Comparison of ENCODE assay signal across 8 cellular contexts in the genomic region with DNA sequence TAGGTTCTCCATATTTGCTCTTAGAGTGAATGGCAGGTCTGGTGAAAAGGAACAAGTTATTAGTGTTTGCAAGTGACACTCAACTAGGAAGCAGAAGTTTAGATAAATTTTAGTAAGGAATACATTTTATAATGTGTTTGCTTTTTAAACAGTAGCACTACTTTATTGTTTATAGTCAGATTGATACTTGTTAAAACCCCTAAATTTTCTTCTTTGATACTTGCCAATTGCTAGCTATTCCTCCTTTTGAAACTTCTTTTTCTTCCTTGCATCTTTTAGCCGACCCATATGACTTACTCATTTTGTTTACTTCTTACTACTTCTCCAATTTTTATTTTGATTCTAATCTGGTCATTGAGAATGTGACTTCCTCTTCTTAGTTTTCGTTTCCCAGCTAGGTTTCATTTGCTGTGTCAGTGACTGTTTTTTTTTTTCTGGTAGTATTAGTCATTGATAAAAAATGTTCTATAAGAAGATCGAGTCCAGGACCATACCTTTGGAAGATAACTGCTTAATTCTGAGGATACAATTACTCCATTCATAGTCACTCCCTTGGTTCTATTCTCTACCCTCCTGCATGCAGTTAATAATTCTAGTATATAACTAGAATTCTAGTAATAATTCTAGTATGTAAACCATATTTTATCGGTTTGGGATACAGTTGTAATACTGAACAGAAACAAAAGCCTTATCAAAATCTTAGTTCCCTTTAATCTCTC. TPM values are rescaled to one million over a fixed set of nuclear protein-coding genes. Genes with fewer than 3 reads are reported as not detected.
DNase-seq lines count a peak whose midpoint lies in the region; ATAC-seq and TF ChIP-seq lines count a peak whose summit lies in the region.

No MANE protein-coding gene starts in this region.

- no peak overlapping the region for H2AFZ ChIP-seq in IMR-90 (replicated peaks; ENCODE audit: low read length, poor library complexity)

- in situ Hi-C loops in IMR-90 (cut with MboI; ENCODE audit: low sequenced_read_pairs): no loop called here

- H2BK15ac ChIP-seq in IMR-90 (ENCODE audit: low read depth, low read length): peak overlapping the region; percentile 64; the same call in 1 of the 3 replicates

- no peak for DNase-seq in stimulated activated naive CD8-positive, alpha-beta T cell treated with anti-CD3 and anti-CD28 coated beads, Interleukin-15, Interleukin-2, amounts not matched to agents 100 U/mL and 50 U/mL, for 24 hours
- DNase-seq in IMR-90: peak; percentile 56
- DNase-seq in activated naive CD8-positive, alpha-beta T cell treated with anti-CD3 and anti-CD28 coated beads for 36 hours: no peak
- no peak for DNase-seq in NCI-H2196 treated with DMSO at 0.1 percent for 48 hours (lab: John Stamatoyannopoulos, UW; ENCODE audit: unreplicated experiment)
- no peak for DNase-seq in lower leg skin (ENCODE audit: low spot score in 2 of 2)

- H3K56ac ChIP-seq in IMR-90 (ENCODE audit: extremely low read depth, insufficient read depth, low read length): no peak overlapping the region; the same call in 1 of the 2 replicates

- no peak overlapping the region for H3K9ac ChIP-seq in IMR-90 (ENCODE audit: low read depth, low read length)

- peak overlapping the region; percentile 35 for H3K4me3 Mint-ChIP-seq in stimulated activated naive CD8-positive, alpha-beta T cell treated with anti-CD3 and anti-CD28 coated beads, Interleukin-15, Interleukin-2, amounts not matched to agents 100 ng/mL and 50 ng/mL, for 24 hours
- H3K4me3 Mint-ChIP-seq in activated naive CD8-positive, alpha-beta T cell treated with anti-CD3 and anti-CD28 coated beads for 36 hours: peak overlapping the region; percentile 4

- TF ChIP-seq POLR2A in IMR-90 (IDR thresholded peaks at IDR 0.05; ENCODE audit: low read depth, low read length): no peak
- TF ChIP-seq POLR2A in lower leg skin (IDR thresholded peaks at IDR 0.05): no peak

- peak overlapping the region; percentile 57; the same call in 1 of the 2 replicates for H2BK20ac ChIP-seq in IMR-90 (ENCODE audit: low read depth, low read length)

- BruUV-seq in IMR-90 (replicated peaks; lab: Mats Ljungman, UMichigan): no TSS peak

- ATAC-seq in stimulated activated naive CD8-positive, alpha-beta T cell treated with anti-CD3 and anti-CD28 coated beads, Interleukin-15, Interleukin-2, amounts not matched to agents 100 U/mL and 50 U/mL, for 24 hours: no peak
- ATAC-seq in IMR-90 (ENCODE audit: low read depth): no peak
- ATAC-seq in GM19397 (IDR thresholded peaks at IDR 0.05; ENCODE audit: unreplicated experiment): no peak

- dilution Hi-C loops in IMR-90 (cut with HindIII; ENCODE audit: low sequenced_read_pairs, unreplicated experiment): no loop called here

- H4K5ac ChIP-seq in IMR-90 (ENCODE audit: low read depth, low read length): no peak overlapping the region

- H3K4me1 Mint-ChIP-seq in stimulated activated naive CD8-positive, alpha-beta T cell treated with anti-CD3 and anti-CD28 coated beads, Interleukin-15, Interleukin-2, amounts not matched to agents 100 ng/mL and 50 ng/mL, for 24 hours (ENCODE audit: low read depth): peaks cover 33% of the 10 kb centered on the region
- H3K4me1 Mint-ChIP-seq in activated naive CD8-positive, alpha-beta T cell treated with anti-CD3 and anti-CD28 coated beads for 36 hours: peaks cover 29% of the 10 kb centered on the region

- TF ChIP-seq RAD21 in IMR-90 (IDR thresholded peaks at IDR 0.05; ENCODE audit: low read length): no peak

- peak overlapping the region; percentile 7; the same call in 1 of the 2 replicates for H4K91ac ChIP-seq in IMR-90 (ENCODE audit: insufficient read depth, low read depth, low read length)

- no peak overlapping the region for H3K23ac ChIP-seq in IMR-90 (ENCODE audit: low read depth, low read length)

- H3K4me2 ChIP-seq in IMR-90 (ENCODE audit: low read depth, low read length): peak overlapping the region; percentile 60; the same call in 1 of the 2 replicates

- intact Hi-C loops in IMR-90 (cut with micrococcal nuclease) (loop anchor here (10.0 kb wide), 1 partner anchor 232 kb away; a partner anchor contains a TSS), lower leg skin (cut with DNase I; ENCODE audit: low total_unique reads) (loop anchor here (10.0 kb wide), 1 partner anchor 82 kb away; no protein-coding TSS in a partner anchor)

- no peak overlapping the region for H3K27ac ChIP-seq in IMR-90 (ENCODE audit: insufficient read depth, low read length)
- peak overlapping the region; percentile 100 for H3K27ac ChIP-seq in neutrophil

- H4K8ac ChIP-seq in IMR-90 (ENCODE audit: low read depth in 2 of 2, low read length in 2 of 2): no peak overlapping the region; a peak in 2 of 4 replicates

- no CpG with 5 or more reads among the region's 4 CpGs for WGBS in IMR-90 (ENCODE audit: extremely low coverage in 2 of 2, insufficient read length in 1 of 2), 2 experiments
- 47 to 51% methylated on average over 4 of the region's 4 CpGs for WGBS in lower leg skin, 2 donors

- H3K9me1 ChIP-seq in IMR-90 (ENCODE audit: insufficient read depth, low read length): no peaks in the 10 kb centered on the region

- no peaks in the 10 kb centered on the region for H3K9me3 Mint-ChIP-seq in stimulated activated naive CD8-positive, alpha-beta T cell treated with anti-CD3 and anti-CD28 coated beads, Interleukin-15, Interleukin-2, amounts not matched to agents 100 ng/mL and 50 ng/mL, for 24 hours
- H3K9me3 Mint-ChIP-seq in activated naive CD8-positive, alpha-beta T cell treated with anti-CD3 and anti-CD28 coated beads for 36 hours: no peaks in the 10 kb centered on the region

- peaks cover 40% of the 10 kb centered on the region for H3K27me3 Mint-ChIP-seq in stimulated activated naive CD8-positive, alpha-beta T cell treated with anti-CD3 and anti-CD28 coated beads, Interleukin-15, Interleukin-2, amounts not matched to agents 100 ng/mL and 50 ng/mL, for 24 hours
- H3K27me3 Mint-ChIP-seq in activated naive CD8-positive, alpha-beta T cell treated with anti-CD3 and anti-CD28 coated beads for 36 hours: peaks cover 50% of the 10 kb centered on the region

- peak overlapping the region; percentile 39; the same call in 1 of the 2 replicates for H3K4ac ChIP-seq in IMR-90 (ENCODE audit: low read depth, low read length)

- POLR2A ChIA-PET in IMR-90 (lab: Charles Lee; ENCODE audit: unreplicated experiment): no interaction called here

- peak overlapping the region; percentile 28; the same call in 1 of the 2 replicates for H2BK120ac ChIP-seq in IMR-90 (ENCODE audit: low read depth, low read length)

- H3K27me3 ChIP-seq in IMR-90 (ENCODE audit: control insufficient read depth, insufficient read depth, low read length): no peaks in the 10 kb centered on the region
- no peaks in the 10 kb centered on the region for H3K27me3 ChIP-seq in neutrophil

- H2AK5ac ChIP-seq in IMR-90 (ENCODE audit: low read depth, low read length): no peak overlapping the region; the same call in 1 of the 2 replicates

- no peak overlapping the region for H2AK9ac ChIP-seq in IMR-90 (replicated peaks; ENCODE audit: low read depth, low read length, poor library complexity)

- H3K36me3 Mint-ChIP-seq in stimulated activated naive CD8-positive, alpha-beta T cell treated with anti-CD3 and anti-CD28 coated beads, Interleukin-15, Interleukin-2, amounts not matched to agents 100 ng/mL and 50 ng/mL, for 24 hours (ENCODE audit: low read depth): peaks cover 5% of the 10 kb centered on the region
- H3K36me3 Mint-ChIP-seq in activated naive CD8-positive, alpha-beta T cell treated with anti-CD3 and anti-CD28 coated beads for 36 hours: no peaks in the 10 kb centered on the region

- CTCF ChIA-PET in IMR-90 (lab: Yijun Ruan, JAX): interaction anchor here (0.6 kb wide), 1 partner anchor 39 kb away, joined by 3 read pairs; no protein-coding TSS in a partner anchor

- H3K27ac Mint-ChIP-seq in stimulated activated naive CD8-positive, alpha-beta T cell treated with anti-CD3 and anti-CD28 coated beads, Interleukin-15, Interleukin-2, amounts not matched to agents 100 ng/mL and 50 ng/mL, for 24 hours: peak overlapping the region; percentile 37
- H3K27ac Mint-ChIP-seq in activated naive CD8-positive, alpha-beta T cell treated with anti-CD3 and anti-CD28 coated beads for 36 hours: no peak overlapping the region

- peaks cover 6 to 13% of the 10 kb centered on the region in 2 experiments; a peak in 2 of 4 replicates for H3K79me1 ChIP-seq in IMR-90 (ENCODE audit: low read depth in 1 of 2, low read length in 2 of 2)

- H3K4me3 ChIP-seq in IMR-90 (ENCODE audit: insufficient read depth, low read depth, low read length) (no peak overlapping the region), neutrophil (ENCODE audit: low read depth in 1 of 2, low read length in 1 of 2) (peak overlapping the region; percentile 79 to 96), lower leg skin (ENCODE audit: low read depth, poor library complexity, severe bottlenecking) (no peak overlapping the region)

- peak overlapping the region; percentile 60 for H2BK5ac ChIP-seq in IMR-90 (ENCODE audit: low read depth, low read length, poor library complexity, severe bottlenecking)

- H3K9me3 ChIP-seq in IMR-90 (ENCODE audit: control insufficient read depth, insufficient read depth, low read length) (no peaks in the 10 kb centered on the region), neutrophil (no peaks in the 10 kb centered on the region)

- H3K36me3 ChIP-seq in IMR-90 (ENCODE audit: control insufficient read depth, insufficient read depth, low read length): no peaks in the 10 kb centered on the region
- H3K36me3 ChIP-seq in neutrophil: no peaks in the 10 kb centered on the region

- 0 out of 2 replicates have a peak overlapping the region, but pooled peaks have one; percentile 31 for H3K14ac ChIP-seq in IMR-90 (replicated peaks; ENCODE audit: low read depth, low read length)

- H3K18ac ChIP-seq in IMR-90 (ENCODE audit: low read depth, low read length): no peak overlapping the region; the same call in 1 of the 2 replicates

- peaks cover 12% of the 10 kb centered on the region; the same call in 1 of the 2 replicates for H4K20me1 ChIP-seq in IMR-90 (ENCODE audit: insufficient read depth, low read length)

- no peak for TF ChIP-seq CTCF in IMR-90 (conservative IDR thresholded peaks at IDR 0.05; ENCODE audit: low read depth, low read length)
- no peak for TF ChIP-seq CTCF in neutrophil (IDR thresholded peaks at IDR 0.05)
- TF ChIP-seq CTCF in lower leg skin (IDR thresholded peaks at IDR 0.05): no peak

- H3K4me1 ChIP-seq in IMR-90 (ENCODE audit: control insufficient read depth, insufficient read depth, low read length) (no peaks in the 10 kb centered on the region), neutrophil (ENCODE audit: control insufficient read depth in 1 of 2, insufficient read depth in 1 of 2, low read depth in 1 of 2, low read length in 1 of 2) (peaks cover 29 to 42% of the 10 kb centered on the region in 2 experiments)

TF ChIP-seq in IMR-90, 13 proteins besides CTCF, POLR2A, EP300 and RAD21 (continues in another document):
- no peak for TF ChIP-seq SMC3 (IDR thresholded peaks at IDR 0.05; ENCODE audit: low read depth, low read length)
- no peak for TF ChIP-seq NFE2L2 (IDR thresholded peaks at IDR 0.05; ENCODE audit: low read depth, low read length)

RNA-seq across cellular contexts. Expression of a gene that starts 2.7 kb away (rescaled TPM):
- total RNA-seq in IMR-90 (2012; rRNA removed) (35.7 and 45.0 TPM in 2 replicates), lower leg skin (10 to 100 TPM; 21.7 to 46.7 (median 33.4) TPM)
- 2.8 and 4.1 TPM in 2 replicates for polyA plus RNA-seq in IMR-90 (2012; rRNA removed)
- 0.29 and 0.67 TPM in 2 replicates for polyA plus RNA-seq in IMR-90 (2012; cell fraction: cytosol; rRNA removed)
- 1.7 and 19.0 TPM in 2 replicates for polyA plus RNA-seq in IMR-90 (2012; cell fraction: nucleus; rRNA removed; ENCODE audit: low replicate concordance)
- total RNA-seq in activated naive CD8-positive, alpha-beta T cell treated with anti-CD3 and anti-CD28 coated beads for 36 hours: 10 to 100 TPM; 19.7 to 21.5 TPM

Comparison
In these comparisons a context has a peak if more than half of its experiments do, and no peak if none do; other contexts are left out.
1. H3K4me3 ChIP-seq: peak in neutrophil (2 of 2); none in IMR-90 (single experiment) and lower leg skin (single experiment).